In genomic region chr10:78389419-78389818, GRCh38 we compare ENCODE assay signal across 22 cellular contexts.
"Had no signal": no experiment of that assay in that cellular context is flagged by ENCODE, and none has a peak within 500 bp of the region (broad histone marks: within the 10 kb centered on the region; RNA-seq: fewer than 3 reads in every experiment).

No MANE protein-coding gene starts in this region.

- H3K27me3 Mint-ChIP-seq: stimulated activated naive CD8-positive, alpha-beta T cell treated with anti-CD3 and anti-CD28 coated beads, Interleukin-15, amount 100 ng/mL, for 72 hours had no signal

- H3K4me2 ChIP-seq: hepatocyte had no signal

- ATAC-seq: left colon; mucosa of descending colon; naive thymus-derived CD8-positive, alpha-beta T cell; sciatic nerve; stimulated activated naive B cell treated with anti-CD40 and anti-IgM and Interleukin-4, amounts not matched to agents 10 μg/mL and 1 μg/mL and 100 μg/mL, for 72 hours; stimulated activated naive CD8-positive, alpha-beta T cell treated with anti-CD3 and anti-CD28 coated beads, Interleukin-15, amount 100 ng/mL, for 72 hours had no signal

- H3K36me3 ChIP-seq: prostate gland, transverse colon had no signal

- H3K27ac ChIP-seq: coronary artery, hepatocyte, parathyroid adenoma, prostate gland, testis, transverse colon had no signal

- H3K9me3 ChIP-seq: mucosa of descending colon, prostate gland, testis, transverse colon had no signal

- H3K4me3 ChIP-seq: coronary artery, hepatocyte, mucosa of descending colon, prostate gland, testis, transverse colon had no signal

- H3K9ac ChIP-seq: parathyroid adenoma had no signal

- H3K4me3 Mint-ChIP-seq: endodermal cell; naive thymus-derived CD8-positive, alpha-beta T cell; stimulated activated naive B cell treated with anti-CD40 and anti-IgM and Interleukin-4, amounts not matched to agents 10 μg/mL and 1 μg/mL and 100 μg/mL, for 72 hours; stimulated activated naive CD8-positive, alpha-beta T cell treated with anti-CD3 and anti-CD28 coated beads, Interleukin-15, amount 100 ng/mL, for 72 hours had no signal

- H2AFZ ChIP-seq: hepatocyte, parathyroid adenoma had no signal

- H3K27me3 ChIP-seq: testis, transverse colon had no signal

- DNase-seq: effector CD4-positive, alpha-beta T cell; endodermal cell; erythroblast; foreskin melanocyte; head of caudate nucleus; left colon; mammary epithelial cell; mucosa of descending colon; occipital lobe; stimulated activated CD4-positive, alpha-beta T cell treated with anti-CD3 and anti-CD28 coated beads, Interleukin-2, amount 100 ng/mL, for 24 hours; stimulated activated CD4-positive, alpha-beta T cell treated with anti-CD3 and anti-CD28 coated beads, Interleukin-4, amount 100 ng/mL, for 4 hours; stimulated activated naive B cell treated with anti-CD40 and anti-IgM and Interleukin-4, amounts not matched to agents 10 μg/mL and 1 μg/mL and 100 μg/mL, for 72 hours; stimulated activated naive CD8-positive, alpha-beta T cell treated with anti-CD3 and anti-CD28 coated beads, Interleukin-15, amount 100 ng/mL, for 72 hours; testis; transverse colon had no signal

- H3K79me2 ChIP-seq: hepatocyte, parathyroid adenoma had no signal

- H3K4me1 Mint-ChIP-seq: naive thymus-derived CD8-positive, alpha-beta T cell; stimulated activated naive B cell treated with anti-CD40 and anti-IgM and Interleukin-4, amounts not matched to agents 10 μg/mL and 1 μg/mL and 100 μg/mL, for 72 hours; stimulated activated naive CD8-positive, alpha-beta T cell treated with anti-CD3 and anti-CD28 coated beads, Interleukin-15, amount 100 ng/mL, for 72 hours had no signal

- H3K36me3 Mint-ChIP-seq: naive thymus-derived CD8-positive, alpha-beta T cell; stimulated activated naive B cell treated with anti-CD40 and anti-IgM and Interleukin-4, amounts not matched to agents 10 μg/mL and 1 μg/mL and 100 μg/mL, for 72 hours had no signal

- H3K4me1 ChIP-seq: parathyroid adenoma, prostate gland, testis, transverse colon had no signal

- H3K9me3 Mint-ChIP-seq: endodermal cell; naive thymus-derived CD8-positive, alpha-beta T cell; stimulated activated naive B cell treated with anti-CD40 and anti-IgM and Interleukin-4, amounts not matched to agents 10 μg/mL and 1 μg/mL and 100 μg/mL, for 72 hours; stimulated activated naive CD8-positive, alpha-beta T cell treated with anti-CD3 and anti-CD28 coated beads, Interleukin-15, amount 100 ng/mL, for 72 hours had no signal

- H3K27ac Mint-ChIP-seq: endodermal cell; naive thymus-derived CD8-positive, alpha-beta T cell; stimulated activated naive B cell treated with anti-CD40 and anti-IgM and Interleukin-4, amounts not matched to agents 10 μg/mL and 1 μg/mL and 100 μg/mL, for 72 hours; stimulated activated naive CD8-positive, alpha-beta T cell treated with anti-CD3 and anti-CD28 coated beads, Interleukin-15, amount 100 ng/mL, for 72 hours had no signal

- FAIRE-seq: endothelial cell of umbilical vein had no signal
